In genomic region chrX:40539214-40540142, GRCh38 we compare ENCODE assay signal across 9 cellular contexts. TPM values are rescaled to one million over a fixed set of nuclear protein-coding genes. Genes with fewer than 3 reads are reported as not detected.
DNase-seq lines count a peak whose midpoint lies in the region; ATAC-seq, FAIRE-seq and TF ChIP-seq lines count a peak whose summit lies in the region.
"Had no signal": no experiment of that assay in that cellular context is flagged by ENCODE, and none has a peak within 500 bp of the region (broad histone marks: within the 10 kb centered on the region; RNA-seq: fewer than 3 reads in every experiment).

No MANE protein-coding gene starts in this region.

- peak overlapping the region; percentile 24; the same call in 1 of the 2 replicates for H2BK5ac ChIP-seq in H1 (ENCODE audit: low read depth, low read length)

- peak overlapping the region; percentile 53; the same call in 1 of the 2 replicates for H2AFZ ChIP-seq in H1 (ENCODE audit: low read length)

- peak overlapping the region; percentile 48 for H3K18ac ChIP-seq in H1 (ENCODE audit: extremely low read depth, low read length)

- H4K20me1 ChIP-seq in H1 (replicated peaks in 1 of 2; ENCODE audit: control insufficient read depth in 1 of 2, insufficient read depth in 2 of 2, low read length in 2 of 2): no peaks in the 10 kb centered on the region

- ATAC-seq in GM21528 (IDR thresholded peaks at IDR 0.05; ENCODE audit: low FRiP score, unreplicated experiment) (peak; percentile 66), omental fat pad (ENCODE audit: low FRiP score) (peak; percentile 61), upper lobe of left lung (ENCODE audit: low FRiP score in 2 of 2) (peak; percentile 83 to 87)

- peaks cover 19% of the 10 kb centered on the region for H3K4me1 Mint-ChIP-seq in activated CD4-positive, alpha-beta T cell treated with anti-CD3 and anti-CD28 coated beads, Interleukin-2, amount 10 ng/mL, durations not matched to agents 24 days and 14 days

- H2BK120ac ChIP-seq in H1 (replicated peaks; ENCODE audit: low read depth, low read length): no peak overlapping the region

- no peaks in the 10 kb centered on the region for H3K79me2 ChIP-seq in H1 (ENCODE audit: control insufficient read depth in 1 of 2, insufficient read depth in 2 of 2, low read length in 2 of 2)

- H2BK12ac ChIP-seq in H1 (ENCODE audit: low read depth, low read length): peak overlapping the region; percentile 27; the same call in 1 of the 2 replicates

- peak; percentile 7 for FAIRE-seq in H1 (lab: Jason Lieb, UNC)

- H3K9me3 ChIP-seq in H1 (ENCODE audit: insufficient read depth in 2 of 2, low read depth in 1 of 2, low read length in 1 of 2): no peaks in the 10 kb centered on the region
- no peaks in the 10 kb centered on the region for H3K9me3 ChIP-seq in upper lobe of left lung

- peak; percentile 13 for DNase-seq in COLO668 (lab: John Stamatoyannopoulos, UW; ENCODE audit: unreplicated experiment)
- DNase-seq in NB4 (ENCODE audit: low read depth): peak; percentile 96
- DNase-seq in activated CD4-positive, alpha-beta T cell treated with anti-CD3 and anti-CD28 coated beads, Interleukin-2, amount 10 ng/mL, durations not matched to agents 24 days and 14 days: peak; percentile 89
- DNase-seq in H1 (ENCODE audit: low read depth in 1 of 2, low spot score in 2 of 2): peak in 1 of 2 experiments; percentile 70
- peak; percentile 23 for DNase-seq in omental fat pad (ENCODE audit: low spot score)
- peak in 1 of 2 donors; percentile 79 for DNase-seq in upper lobe of left lung
- DNase-seq in foreskin melanocyte: no peak

- peak overlapping the region; percentile 66 for H3K27ac Mint-ChIP-seq in activated CD4-positive, alpha-beta T cell treated with anti-CD3 and anti-CD28 coated beads, Interleukin-2, amount 10 ng/mL, durations not matched to agents 24 days and 14 days
- H3K27ac Mint-ChIP-seq: T-helper 1 cell treated with Interleukin-12 subunit alpha and Interleukin-12 subunit beta and Interleukin-4 antibody, amounts not matched to agents 30 μg/mL and 1 μg/mL, for 36 hours had no signal

- no peak overlapping the region for H4K8ac ChIP-seq in H1 (ENCODE audit: extremely low read depth, insufficient read depth, low read length)

- no peaks in the 10 kb centered on the region for H3K79me1 ChIP-seq in H1 (ENCODE audit: low read depth, low read length)

- peaks cover 0 to 9% (median 2%) of the 10 kb centered on the region in 4 experiments; a peak in 3 of 7 replicates for H3K4me1 ChIP-seq in H1 (replicated peaks in 1 of 4; ENCODE audit: control insufficient read depth in 3 of 4, insufficient read depth in 4 of 4, low read length in 3 of 4)
- H3K4me1 ChIP-seq in upper lobe of left lung: peaks cover 2 to 15% (median 6%) of the 10 kb centered on the region in 4 donors

- no peaks in the 10 kb centered on the region for H3K27me3 ChIP-seq in H1 (replicated peaks in 1 of 4; ENCODE audit: control insufficient read depth in 3 of 4, extremely low read depth in 1 of 4, insufficient read depth in 3 of 4, low read length in 3 of 4)
- H3K27me3 ChIP-seq in upper lobe of left lung: no peaks in the 10 kb centered on the region

- TF ChIP-seq CTCF in NB4 (IDR thresholded peaks at IDR 0.05; ENCODE audit: low read depth, low read length) (peak; percentile 53), H1 (IDR thresholded peaks at IDR 0.05; ENCODE audit: control extremely low read depth in 1 of 3, insufficient read depth in 1 of 3, low read depth in 1 of 3, low read length in 3 of 3) (peak; percentile 50 to 72 (median 67)), omental fat pad (IDR thresholded peaks at IDR 0.05) (no peak), upper lobe of left lung (IDR thresholded peaks at IDR 0.05) (peak in 1 of 6 experiments; percentile 17)

- H3K9me3 Mint-ChIP-seq in activated CD4-positive, alpha-beta T cell treated with anti-CD3 and anti-CD28 coated beads, Interleukin-2, amount 10 ng/mL, durations not matched to agents 24 days and 14 days: no peaks in the 10 kb centered on the region
- H3K9me3 Mint-ChIP-seq: T-helper 1 cell treated with Interleukin-12 subunit alpha and Interleukin-12 subunit beta and Interleukin-4 antibody, amounts not matched to agents 30 μg/mL and 1 μg/mL, for 36 hours had no signal

- H3K27ac ChIP-seq in H1 (ENCODE audit: low read depth, low read length): no peak overlapping the region
- peak overlapping the region in 1 of 4 donors; percentile 30 for H3K27ac ChIP-seq in upper lobe of left lung

- H3K4me3 ChIP-seq in NB4 (ENCODE audit: low read depth, low read length) (peak overlapping the region; percentile 61), H1 (ENCODE audit: extremely low read depth in 1 of 4, insufficient read depth in 2 of 4, low read depth in 3 of 4, low read length in 4 of 4) (no peak overlapping the region), upper lobe of left lung (peak overlapping the region in 1 of 4 donors; percentile 1)

- TF ChIP-seq POLR2A in NB4 (IDR thresholded peaks at IDR 0.05; ENCODE audit: extremely low read depth, insufficient read length): peak; percentile 15
- TF ChIP-seq POLR2A in H1 (IDR thresholded peaks at IDR 0.05; ENCODE audit: control extremely low read depth in 1 of 2, low read depth in 2 of 2, low read length in 2 of 2): no peak
- TF ChIP-seq POLR2A in upper lobe of left lung (IDR thresholded peaks at IDR 0.05): peak in 1 of 4 donors; percentile 10

- H3K14ac ChIP-seq in H1 (ENCODE audit: insufficient read length): no peak overlapping the region

- 63% methylated on average over 14 of the region's 20 CpGs; no CpG with 5 or more reads in 1 of the 2 experiments for WGBS in H1 (ENCODE audit: extremely low coverage in 1 of 2, insufficient coverage in 1 of 2, insufficient read length in 1 of 2, insufficient replicate concordance in 2 of 2, low coverage in 1 of 2, low lambda C conversion rate in 2 of 2, missing lambda C conversion rate in 1 of 2), 2 experiments
- WGBS in upper lobe of left lung, 2 donors: 40 to 45% methylated on average over 9 to 20 of the region's 20 CpGs

- no peak overlapping the region; a peak in 1 of 4 replicates for H3K4me2 ChIP-seq in H1 (ENCODE audit: insufficient read depth in 1 of 2, low read depth in 2 of 2, low read length in 2 of 2)

- H3K23me2 ChIP-seq in H1 (ENCODE audit: low read depth, low read length): no peaks in the 10 kb centered on the region

- H3K36me3 Mint-ChIP-seq in activated CD4-positive, alpha-beta T cell treated with anti-CD3 and anti-CD28 coated beads, Interleukin-2, amount 10 ng/mL, durations not matched to agents 24 days and 14 days (ENCODE audit: low read depth): no peaks in the 10 kb centered on the region

- H2AK5ac ChIP-seq in H1 (ENCODE audit: low read depth, low read length): no peak overlapping the region

- no peak overlapping the region for H2BK20ac ChIP-seq in H1 (ENCODE audit: low read length)

- H3K23ac ChIP-seq in H1 (ENCODE audit: insufficient read length): no peak overlapping the region

- no peak overlapping the region for H3K56ac ChIP-seq in H1 (replicated peaks; ENCODE audit: insufficient read length, low read depth, low read length)

- no peak overlapping the region for H3K9ac ChIP-seq in H1 (replicated peaks in 1 of 4; ENCODE audit: extremely low read depth in 1 of 4, low read depth in 3 of 4, low read length in 3 of 4)

- peaks cover 13% of the 10 kb centered on the region for H3K27me3 Mint-ChIP-seq in activated CD4-positive, alpha-beta T cell treated with anti-CD3 and anti-CD28 coated beads, Interleukin-2, amount 10 ng/mL, durations not matched to agents 24 days and 14 days

- no peak overlapping the region for H4K5ac ChIP-seq in H1 (ENCODE audit: insufficient read length, low read depth, low read length)

- H2BK15ac ChIP-seq in H1 (ENCODE audit: low read length): no peak overlapping the region

- H3K4me3 Mint-ChIP-seq in activated CD4-positive, alpha-beta T cell treated with anti-CD3 and anti-CD28 coated beads, Interleukin-2, amount 10 ng/mL, durations not matched to agents 24 days and 14 days: peak overlapping the region; percentile 56
- H3K4me3 Mint-ChIP-seq: T-helper 1 cell treated with Interleukin-12 subunit alpha and Interleukin-12 subunit beta and Interleukin-4 antibody, amounts not matched to agents 30 μg/mL and 1 μg/mL, for 36 hours had no signal

- no peak overlapping the region for H3K4ac ChIP-seq in H1 (replicated peaks; ENCODE audit: insufficient read length, low read depth, low read length)

- H4K91ac ChIP-seq in H1 (replicated peaks; ENCODE audit: insufficient read length, low read length): no peak overlapping the region

- CTCF ChIA-PET in H1 (lab: Charles Lee; ENCODE audit: partially characterized antibody): interaction anchor here (0.5 to 2.8 kb wide), 12 partner anchors 12 to 1135 kb away, joined by 3 to 9 read pairs (median 3); no protein-coding TSS in a partner anchor

- TF ChIP-seq RAD21 in H1 (IDR thresholded peaks at IDR 0.05 in 1 of 2, conservative IDR thresholded peaks at IDR 0.05 in 1 of 2; ENCODE audit: low read depth in 2 of 2, low read length in 2 of 2): peak; percentile 62 to 74

- H3K36me3 ChIP-seq in H1 (ENCODE audit: control insufficient read depth in 2 of 4, insufficient read depth in 4 of 4, low read length in 3 of 4) (no peaks in the 10 kb centered on the region), upper lobe of left lung (no peaks in the 10 kb centered on the region)

- intact Hi-C loops in activated CD4-positive, alpha-beta T cell treated with anti-CD3 and anti-CD28 coated beads, Interleukin-2, amount 10 ng/mL, durations not matched to agents 24 days and 14 days (cut with micrococcal nuclease): loop anchor here (5.0 kb wide), 1 partner anchor 48 kb away; no protein-coding TSS in a partner anchor

- POLR2A ChIA-PET in H1 (lab: Charles Lee; ENCODE audit: partially characterized antibody): no interaction called here

- TF ChIP-seq EP300 in H1 (IDR thresholded peaks at IDR 0.05; ENCODE audit: borderline replicate concordance in 1 of 2, low read depth in 2 of 2, low read length in 2 of 2): no peak
- no peak for TF ChIP-seq EP300 in upper lobe of left lung (IDR thresholded peaks at IDR 0.05)

TF ChIP-seq in H1, 55 proteins besides CTCF, POLR2A, EP300 and RAD21 (continues in another document):
- no peak for TF ChIP-seq ASH2L (IDR thresholded peaks at IDR 0.05; ENCODE audit: low read length)
- no peak for TF ChIP-seq JUN (IDR thresholded peaks at IDR 0.05; ENCODE audit: low read depth, low read length)

RNA-seq across cellular contexts. Expression of gene ATP6AP2, which starts 41.3 kb away (rescaled TPM):
- 66.5 and 68.7 TPM in 2 replicates for total RNA-seq in activated CD4-positive, alpha-beta T cell treated with anti-CD3 and anti-CD28 coated beads, Interleukin-2, amount 10 ng/mL, durations not matched to agents 24 days and 14 days
- 66.0 and 71.7 TPM in 2 replicates for total RNA-seq in H1 (2021; fragmentation: NEBNext Ultra II Directional; extraction: Animal tissue kit (Norgen Biotek cat#: 25700))
- polyA plus RNA-seq in H1 (2011; rRNA removed): 35.1 and 86.2 TPM in 2 replicates
- 54.2 TPM for polyA plus RNA-seq in H1 (2011; cell fraction: cytosol; rRNA removed)
- polyA plus RNA-seq in H1 (2011; cell fraction: nucleus; rRNA removed): 39.5 TPM
- polyA plus RNA-seq in H1 (2012, experiment 1 of 2): 110 to 121 TPM (median 110 TPM) in 4 replicates
- polyA plus RNA-seq in H1 (2012, experiment 2 of 2): 10.4 TPM
- 86.4 TPM for polyA plus RNA-seq in H1 (2013, experiment 1 of 2)
- 91.1 TPM for polyA plus RNA-seq in H1 (2013, experiment 2 of 2)
- 83.6 and 119 TPM in 2 replicates for polyA minus RNA-seq in H1 (2011; rRNA and poly(A)+ RNA removed)
- polyA minus RNA-seq in H1 (2011; cell fraction: cytosol; rRNA and poly(A)+ RNA removed): 42.6 TPM
- 43.4 TPM for polyA minus RNA-seq in H1 (2011; cell fraction: nucleus; rRNA and poly(A)+ RNA removed)
- 100 to 1,000 TPM in 2 of 4 donors, 10 to 100 TPM in 2; 87.8 to 122 (median 100) TPM for total RNA-seq in omental fat pad
- total RNA-seq in upper lobe of left lung: 100 to 1,000 TPM in 3 of 6 donors, 10 to 100 TPM in 3; 35.6 to 132 (median 98.4) TPM

Comparison
In these comparisons a context has a peak if more than half of its experiments do, and no peak if none do; other contexts are left out.
1. CTCF ChIP-seq: peak in NB4 (single experiment) and H1 (3 of 3); none in omental fat pad (0 of 3).
2. Peak in every context shown above with its lines, with median percentiles within 50 percentile points of each other: ATAC-seq.